In the genomic region with DNA sequence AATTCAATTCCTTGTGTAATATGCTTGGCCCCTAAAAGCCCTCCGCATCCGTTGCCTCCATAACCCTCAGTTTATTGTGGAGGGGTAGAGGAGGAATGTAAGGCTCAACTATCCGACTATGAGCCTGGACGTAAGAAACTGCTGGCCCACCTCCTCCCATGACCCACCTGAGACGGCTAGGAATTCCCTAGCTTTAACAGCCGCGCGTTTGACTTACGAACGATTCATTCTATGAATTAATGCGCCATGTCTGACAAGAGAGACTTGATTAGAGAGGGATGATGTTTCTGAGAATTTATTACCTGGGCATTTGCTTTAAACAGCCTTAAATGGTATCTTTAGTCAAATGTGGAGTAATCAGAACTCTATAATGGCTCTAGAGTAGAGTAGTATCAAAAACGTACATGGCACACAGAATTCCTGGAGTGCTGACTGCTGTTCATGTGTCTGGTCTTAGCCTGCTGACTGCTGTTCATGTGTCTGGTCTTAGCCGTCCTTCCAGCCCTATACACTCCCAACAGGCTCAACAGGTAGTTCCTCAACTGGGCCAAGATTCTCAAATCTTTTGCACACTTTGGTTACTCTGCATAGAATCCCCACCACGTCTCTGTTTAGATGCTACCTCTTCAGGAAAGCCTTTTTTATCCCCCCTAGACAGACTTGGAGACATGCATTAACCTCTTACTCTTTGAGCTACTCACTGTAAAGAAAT, we compare ENCODE assay signal across 8 cellular contexts. TPM values are rescaled to one million over a fixed set of nuclear protein-coding genes. Genes with fewer than 3 reads are reported as not detected.
DNase-seq lines count a peak whose midpoint lies in the region; ATAC-seq and TF ChIP-seq lines count a peak whose summit lies in the region.

No MANE protein-coding gene starts in this region.

- H3K36me3 Mint-ChIP-seq in activated T-cell treated with anti-CD3 and anti-CD28 coated beads, Interleukin-2, amount 50 U/mL, for 4 hours (ENCODE audit: insufficient read depth): no peaks in the 10 kb centered on the region
- no peaks in the 10 kb centered on the region for H3K36me3 Mint-ChIP-seq in WTC11

- DNase-seq in activated T-cell treated with anti-CD3 and anti-CD28 coated beads, Interleukin-2, amount 50 U/mL, for 4 hours: no peak
- DNase-seq in activated T-cell treated with anti-CD3 and anti-CD28 coated beads for 4 hours: no peak
- DNase-seq in WTC11 (ENCODE audit: low spot score): no peak
- no peak for DNase-seq in iPS DF 6.9 (ENCODE audit: low read depth, low spot score)
- no peak for DNase-seq in stimulated activated naive CD8-positive, alpha-beta T cell treated with anti-CD3 and anti-CD28 coated beads, Interleukin-15, amount 100 ng/mL, for 72 hours
- no peak for DNase-seq in GM10248 (ENCODE audit: extremely low spot score)
- DNase-seq in stimulated activated CD4-positive, alpha-beta T cell treated with anti-CD3 and anti-CD28 coated beads, Interleukin-1b, Interleukin-23, amount 100 ng/mL, for 48 hours: no peak

- CTCF ChIA-PET in WTC11 (lab: Charles Lee): no interaction called here
- CTCF ChIA-PET in GM10248 (lab: Yijun Ruan, JAX): interaction anchor here (0.7 to 2.5 kb wide), 4 partner anchors 10 to 177 kb away, joined by 3 to 12 read pairs (median 4); no protein-coding TSS in a partner anchor

- no peaks in the 10 kb centered on the region for H3K9me3 ChIP-seq in iPS DF 6.9 (ENCODE audit: control insufficient read depth, insufficient read depth, low read length)

- peaks cover 35% of the 10 kb centered on the region for H3K4me1 Mint-ChIP-seq in activated T-cell treated with anti-CD3 and anti-CD28 coated beads, Interleukin-2, amount 50 U/mL, for 4 hours (ENCODE audit: low read depth)
- peaks cover 32% of the 10 kb centered on the region for H3K4me1 Mint-ChIP-seq in WTC11
- H3K4me1 Mint-ChIP-seq in stimulated activated naive CD8-positive, alpha-beta T cell treated with anti-CD3 and anti-CD28 coated beads, Interleukin-15, amount 100 ng/mL, for 72 hours: peaks cover 24% of the 10 kb centered on the region

- H3K36me3 ChIP-seq in iPS DF 6.9 (ENCODE audit: control insufficient read depth, insufficient read depth, low read length): no peaks in the 10 kb centered on the region

- H3K27ac ChIP-seq in iPS DF 6.9 (ENCODE audit: low read length): no peak overlapping the region

- WGBS in iPS DF 6.9 (ENCODE audit: insufficient coverage, insufficient read length): no CpG with 5 or more reads among the region's 14 CpGs

- H3K9me3 Mint-ChIP-seq in activated T-cell treated with anti-CD3 and anti-CD28 coated beads, Interleukin-2, amount 50 U/mL, for 4 hours: no peaks in the 10 kb centered on the region
- H3K9me3 Mint-ChIP-seq in WTC11: no peaks in the 10 kb centered on the region
- H3K9me3 Mint-ChIP-seq in stimulated activated naive CD8-positive, alpha-beta T cell treated with anti-CD3 and anti-CD28 coated beads, Interleukin-15, amount 100 ng/mL, for 72 hours: no peaks in the 10 kb centered on the region

- H3K27ac Mint-ChIP-seq in WTC11: peak overlapping the region; percentile 98
- peak overlapping the region in 1 of 2 donors; percentile 77 for H3K27ac Mint-ChIP-seq in stimulated activated naive CD8-positive, alpha-beta T cell treated with anti-CD3 and anti-CD28 coated beads, Interleukin-15, amount 100 ng/mL, for 72 hours

- peak overlapping the region; percentile 86 for H3K4me3 Mint-ChIP-seq in activated T-cell treated with anti-CD3 and anti-CD28 coated beads, Interleukin-2, amount 50 U/mL, for 4 hours
- H3K4me3 Mint-ChIP-seq in WTC11: peak overlapping the region; percentile 92
- H3K4me3 Mint-ChIP-seq in stimulated activated naive CD8-positive, alpha-beta T cell treated with anti-CD3 and anti-CD28 coated beads, Interleukin-15, amount 100 ng/mL, for 72 hours: peak overlapping the region; percentile 86 to 92

- no peak for TF ChIP-seq CTCF in WTC11 (IDR thresholded peaks at IDR 0.05)
- no peak for TF ChIP-seq CTCF in GM10248 (IDR thresholded peaks at IDR 0.05; ENCODE audit: control extremely low read depth, extremely low read depth, low read depth, missing control alignments)

- POLR2A ChIA-PET in WTC11 (lab: Charles Lee): no interaction called here
- POLR2A ChIA-PET in GM10248 (lab: Yijun Ruan, JAX): no interaction called here

- no peaks in the 10 kb centered on the region for H3K4me1 ChIP-seq in iPS DF 6.9 (ENCODE audit: control insufficient read depth, insufficient read depth, low read length)

- H3K27me3 Mint-ChIP-seq in activated T-cell treated with anti-CD3 and anti-CD28 coated beads, Interleukin-2, amount 50 U/mL, for 4 hours (ENCODE audit: low read depth): no peaks in the 10 kb centered on the region
- peaks cover 9% of the 10 kb centered on the region for H3K27me3 Mint-ChIP-seq in WTC11 (ENCODE audit: low read depth)
- no peaks in the 10 kb centered on the region for H3K27me3 Mint-ChIP-seq in stimulated activated naive CD8-positive, alpha-beta T cell treated with anti-CD3 and anti-CD28 coated beads, Interleukin-15, amount 100 ng/mL, for 72 hours

- no peaks in the 10 kb centered on the region for H3K27me3 ChIP-seq in iPS DF 6.9 (ENCODE audit: control insufficient read depth, insufficient read depth, low read length)

- H3K4me3 ChIP-seq in iPS DF 6.9 (ENCODE audit: low read length): peak overlapping the region; percentile 99; the same call in 1 of the 2 replicates

- ATAC-seq in activated T-cell treated with anti-CD3 and anti-CD28 coated beads, Interleukin-2, amount 50 U/mL, for 4 hours: no peak
- ATAC-seq in WTC11 (no peak), GM21528 (IDR thresholded peaks at IDR 0.05; ENCODE audit: low FRiP score, unreplicated experiment) (no peak)
- ATAC-seq in stimulated activated naive CD8-positive, alpha-beta T cell treated with anti-CD3 and anti-CD28 coated beads, Interleukin-15, amount 100 ng/mL, for 72 hours: no peak

TF ChIP-seq in WTC11, 78 proteins besides CTCF, POLR2A, EP300 and RAD21:
- TF ChIP-seq, protein P1, sequence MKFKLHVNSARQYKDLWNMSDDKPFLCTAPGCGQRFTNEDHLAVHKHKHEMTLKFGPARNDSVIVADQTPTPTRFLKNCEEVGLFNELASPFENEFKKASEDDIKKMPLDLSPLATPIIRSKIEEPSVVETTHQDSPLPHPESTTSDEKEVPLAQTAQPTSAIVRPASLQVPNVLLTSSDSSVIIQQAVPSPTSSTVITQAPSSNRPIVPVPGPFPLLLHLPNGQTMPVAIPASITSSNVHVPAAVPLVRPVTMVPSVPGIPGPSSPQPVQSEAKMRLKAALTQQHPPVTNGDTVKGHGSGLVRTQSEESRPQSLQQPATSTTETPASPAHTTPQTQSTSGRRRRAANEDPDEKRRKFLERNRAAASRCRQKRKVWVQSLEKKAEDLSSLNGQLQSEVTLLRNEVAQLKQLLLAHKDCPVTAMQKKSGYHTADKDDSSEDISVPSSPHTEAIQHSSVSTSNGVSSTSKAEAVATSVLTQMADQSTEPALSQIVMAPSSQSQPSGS (CRISPR knock-in tag; IDR thresholded peaks at IDR 0.05; ENCODE audit: borderline replicate concordance, low read depth): no peak
- TF ChIP-seq NFATC4 (CRISPR knock-in tag; IDR thresholded peaks at IDR 0.05) (no peak), NR2C2 (CRISPR knock-in tag; IDR thresholded peaks at IDR 0.05) (no peak), PRRX2 (CRISPR knock-in tag; IDR thresholded peaks at IDR 0.05) (no peak)
- TF ChIP-seq, protein P2, sequence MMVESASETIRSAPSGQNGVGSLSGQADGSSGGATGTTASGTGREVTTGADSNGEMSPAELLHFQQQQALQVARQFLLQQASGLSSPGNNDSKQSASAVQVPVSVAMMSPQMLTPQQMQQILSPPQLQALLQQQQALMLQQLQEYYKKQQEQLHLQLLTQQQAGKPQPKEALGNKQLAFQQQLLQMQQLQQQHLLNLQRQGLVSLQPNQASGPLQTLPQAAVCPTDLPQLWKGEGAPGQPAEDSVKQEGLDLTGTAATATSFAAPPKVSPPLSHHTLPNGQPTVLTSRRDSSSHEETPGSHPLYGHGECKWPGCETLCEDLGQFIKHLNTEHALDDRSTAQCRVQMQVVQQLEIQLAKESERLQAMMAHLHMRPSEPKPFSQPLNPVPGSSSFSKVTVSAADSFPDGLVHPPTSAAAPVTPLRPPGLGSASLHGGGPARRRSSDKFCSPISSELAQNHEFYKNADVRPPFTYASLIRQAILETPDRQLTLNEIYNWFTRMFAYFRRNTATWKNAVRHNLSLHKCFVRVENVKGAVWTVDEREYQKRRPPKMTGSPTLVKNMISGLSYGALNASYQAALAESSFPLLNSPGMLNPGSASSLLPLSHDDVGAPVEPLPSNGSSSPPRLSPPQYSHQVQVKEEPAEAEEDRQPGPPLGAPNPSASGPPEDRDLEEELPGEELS (CRISPR knock-in tag; IDR thresholded peaks at IDR 0.05): no peak
TF ChIP-seq in WTC11: peak in this region for 0.

RNA-seq across cellular contexts. Expression of a gene that starts 0.9 kb away (rescaled TPM):
- total RNA-seq in activated T-cell treated with anti-CD3 and anti-CD28 coated beads, Interleukin-2, amount 50 U/mL, for 4 hours: 10 to 100 TPM; 40.7 to 44.5 (median 41.3) TPM
- 65.5 to 75.5 TPM (median 74.6 TPM) in 3 replicates for total RNA-seq in WTC11 (2021)

RNA-seq across cellular contexts. Expression of a gene that starts 49.3 kb away (rescaled TPM):
- 10 to 100 TPM; 23.8 to 26.4 (median 25.4) TPM for total RNA-seq in activated T-cell treated with anti-CD3 and anti-CD28 coated beads, Interleukin-2, amount 50 U/mL, for 4 hours
- total RNA-seq in WTC11 (2021): 39.3 to 47.8 TPM (median 46.1 TPM) in 3 replicates
